Comparison of ENCODE assay signal across 8 cellular contexts in the genomic region with DNA sequence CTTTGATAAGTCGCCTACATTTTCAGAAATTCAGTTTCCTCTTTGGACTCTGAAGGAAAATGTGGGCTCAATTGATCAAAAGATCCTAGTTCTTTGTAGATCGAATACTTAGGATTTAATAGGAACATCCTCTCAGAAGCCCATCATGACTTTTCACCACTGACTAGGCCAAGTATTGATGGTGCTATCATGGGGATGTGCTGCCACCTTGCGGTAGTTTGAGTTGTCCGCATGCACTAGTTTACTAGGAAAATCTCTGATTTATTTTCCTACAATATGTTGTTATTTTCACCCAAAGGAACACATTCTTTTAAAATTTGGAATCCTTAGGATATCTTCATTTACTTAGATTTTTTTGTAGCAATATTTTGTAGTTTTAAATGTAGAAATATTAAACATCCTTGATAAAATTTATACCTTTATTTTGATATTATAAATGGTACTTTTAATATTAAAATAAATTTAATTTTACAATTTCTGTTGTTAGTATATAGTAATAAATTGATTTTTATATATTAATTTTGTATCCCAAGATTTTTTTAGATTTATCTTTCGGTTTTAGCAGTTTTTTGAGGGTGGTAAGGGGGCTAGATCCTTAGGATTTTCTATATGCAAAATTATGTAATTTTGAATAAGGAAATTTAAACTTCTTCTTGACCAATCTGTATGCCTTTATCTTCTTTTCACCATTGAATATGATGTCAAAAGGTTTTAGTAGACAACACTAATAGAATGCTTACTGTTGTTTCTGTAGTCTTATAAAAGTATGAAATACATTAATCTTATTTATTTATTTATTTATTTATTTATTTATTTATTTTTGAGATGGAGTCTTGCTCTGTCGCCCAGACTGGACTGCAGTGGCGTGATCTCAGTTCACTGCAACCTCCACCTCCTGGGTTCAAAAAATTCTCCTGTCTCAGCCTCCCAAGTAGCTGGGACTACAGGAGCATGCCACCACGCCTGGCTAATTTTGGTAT. TPM values are rescaled to one million over a fixed set of nuclear protein-coding genes. Genes with fewer than 3 reads are reported as not detected.
A peak's percentile ranks its signal among the peaks of the same experiment; 100 is the strongest.
DNase-seq lines count a peak whose midpoint lies in the region; ATAC-seq and TF ChIP-seq lines count a peak whose summit lies in the region.

No MANE protein-coding gene starts in this region.

- no peak for TF ChIP-seq EP300 in upper lobe of left lung (IDR thresholded peaks at IDR 0.05)

- no peak overlapping the region for H3K4me2 ChIP-seq in parathyroid adenoma (ENCODE audit: low read length)

- 33% methylated on average over 8 of the region's 8 CpGs for WGBS in upper lobe of left lung, 2 donors

- H3K79me2 ChIP-seq in parathyroid adenoma = no peaks in the 10 kb centered on the region

- DNase-seq in AML-193 (lab: John Stamatoyannopoulos, UW) (peak; percentile 61 to 63), LNCaP clone FGC (ENCODE audit: low read depth) (peak; percentile 34), SK-N-DZ (ENCODE audit: low spot score) (peak; percentile 69), germinal center (ENCODE audit: low spot score) (peak; percentile 52), upper lobe of left lung (peak in 1 of 2 donors; percentile 63)
- peak; percentile 31 to 70 (median 60) for DNase-seq in activated naive CD4-positive, alpha-beta T cell (lab: John Stamatoyannopoulos, UW)

- H3K27ac ChIP-seq in parathyroid adenoma = no peak overlapping the region
- H3K27ac ChIP-seq in upper lobe of left lung = no peak overlapping the region

- no peak for TF ChIP-seq POLR2A in upper lobe of left lung (IDR thresholded peaks at IDR 0.05)

- H3K36me3 ChIP-seq in parathyroid adenoma (ENCODE audit: control insufficient read depth, insufficient read depth, low read length) = no peaks in the 10 kb centered on the region
- H3K36me3 ChIP-seq in upper lobe of left lung = no peaks in the 10 kb centered on the region

- ATAC-seq in GM18909 (IDR thresholded peaks at IDR 0.05; ENCODE audit: poor library complexity, unreplicated experiment) = peak; percentile 62
- peak; percentile 62 to 87 for ATAC-seq in upper lobe of left lung (ENCODE audit: low FRiP score in 2 of 2)

- no peak overlapping the region for H3K4me3 ChIP-seq in LNCaP clone FGC (ENCODE audit: low read depth, low read length)
- no peak overlapping the region for H3K4me3 ChIP-seq in parathyroid adenoma (ENCODE audit: low read depth, low read length)
- no peak overlapping the region for H3K4me3 ChIP-seq in upper lobe of left lung

- H3K4me1 ChIP-seq in parathyroid adenoma (no peaks in the 10 kb centered on the region), upper lobe of left lung (no peaks in the 10 kb centered on the region)

- H3K9ac ChIP-seq in parathyroid adenoma = no peak overlapping the region

- TF ChIP-seq CTCF in LNCaP clone FGC (IDR thresholded peaks at IDR 0.05; ENCODE audit: control insufficient read depth, extremely low read depth, insufficient read depth) = peak; percentile 91
- peak; percentile 91 for TF ChIP-seq CTCF in parathyroid adenoma (IDR thresholded peaks at IDR 0.05)
- TF ChIP-seq CTCF in upper lobe of left lung (IDR thresholded peaks at IDR 0.05) = peak; percentile 48 to 79 (median 72)

- H3K9me3 ChIP-seq in parathyroid adenoma (ENCODE audit: control insufficient read depth, low read length) = no peaks in the 10 kb centered on the region
- H3K9me3 ChIP-seq in upper lobe of left lung = no peaks in the 10 kb centered on the region

- H2AFZ ChIP-seq in parathyroid adenoma = no peak overlapping the region

- no peaks in the 10 kb centered on the region for H3K27me3 ChIP-seq in parathyroid adenoma (ENCODE audit: control insufficient read depth, insufficient read depth, low read length)
- H3K27me3 ChIP-seq in upper lobe of left lung = no peaks in the 10 kb centered on the region

RNA-seq across cellular contexts. Expression of a gene that starts 52.9 kb away (rescaled TPM):
- not detected in 2 replicates for polyA plus RNA-seq in SK-N-DZ (2014; cell fraction: cytosol; rRNA removed)
- polyA plus RNA-seq in SK-N-DZ (2014; cell fraction: nucleus; rRNA removed) = not detected in 2 replicates
- total RNA-seq in upper lobe of left lung = not detected

RNA-seq across cellular contexts. Expression of a gene that starts 53.6 kb away (rescaled TPM):
- not detected in 2 replicates for polyA plus RNA-seq in SK-N-DZ (2014; cell fraction: cytosol; rRNA removed)
- 0.03 TPM in 1 of 2 replicates, not detected in the other for polyA plus RNA-seq in SK-N-DZ (2014; cell fraction: nucleus; rRNA removed)
- not detected for total RNA-seq in upper lobe of left lung
